Comparison of ENCODE assay signal across 1 cellular context in the genomic region with DNA sequence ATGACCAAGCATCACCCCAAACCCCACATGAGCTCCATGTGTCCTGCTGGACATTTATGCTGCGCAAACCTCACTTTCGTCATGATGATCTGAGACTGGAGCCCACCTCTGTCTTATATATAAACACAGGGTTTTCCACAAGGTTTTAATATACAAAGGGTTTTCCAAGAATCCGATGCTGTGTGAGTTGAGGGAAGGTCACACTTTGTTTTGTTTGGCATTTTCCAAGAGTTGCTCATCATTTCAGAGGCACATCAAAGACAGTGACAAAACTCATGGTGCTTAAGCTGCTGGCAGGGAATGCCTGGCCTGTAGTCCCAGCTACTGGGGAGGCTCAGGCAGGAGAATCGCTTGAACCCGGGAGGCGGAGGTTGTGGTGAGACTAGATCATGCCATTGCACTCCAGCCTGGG.
TF ChIP-seq lines count a peak whose summit lies in the region.

No MANE protein-coding gene starts in this region.

TF ChIP-seq in HepG2, 621 proteins besides CTCF, POLR2A, EP300 and RAD21:
- TF ChIP-seq, protein P1, sequence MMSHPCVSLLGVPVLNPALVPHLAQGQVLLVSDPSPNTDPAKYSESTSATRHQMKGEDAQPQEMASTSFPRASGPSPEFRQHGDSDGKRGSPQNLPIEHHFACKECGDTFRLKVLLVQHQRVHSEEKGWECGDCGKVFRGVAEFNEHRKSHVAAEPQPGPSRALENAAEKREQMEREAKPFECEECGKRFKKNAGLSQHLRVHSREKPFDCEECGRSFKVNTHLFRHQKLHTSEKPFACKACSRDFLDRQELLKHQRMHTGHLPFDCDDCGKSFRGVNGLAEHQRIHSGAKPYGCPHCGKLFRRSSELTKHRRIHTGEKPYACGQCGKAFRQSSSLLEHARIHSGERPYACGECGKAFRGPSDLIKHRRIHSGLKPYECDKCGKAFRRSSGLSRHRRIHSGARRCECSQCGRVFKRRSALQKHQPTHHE (CRISPR knock-in tag; IDR thresholded peaks at IDR 0.05; ENCODE audit: borderline replicate concordance), result no peak
- TF ChIP-seq MED8 (CRISPR knock-in tag; IDR thresholded peaks at IDR 0.05; ENCODE audit: insufficient replicate concordance), result no peak
- TF ChIP-seq, protein P2, sequence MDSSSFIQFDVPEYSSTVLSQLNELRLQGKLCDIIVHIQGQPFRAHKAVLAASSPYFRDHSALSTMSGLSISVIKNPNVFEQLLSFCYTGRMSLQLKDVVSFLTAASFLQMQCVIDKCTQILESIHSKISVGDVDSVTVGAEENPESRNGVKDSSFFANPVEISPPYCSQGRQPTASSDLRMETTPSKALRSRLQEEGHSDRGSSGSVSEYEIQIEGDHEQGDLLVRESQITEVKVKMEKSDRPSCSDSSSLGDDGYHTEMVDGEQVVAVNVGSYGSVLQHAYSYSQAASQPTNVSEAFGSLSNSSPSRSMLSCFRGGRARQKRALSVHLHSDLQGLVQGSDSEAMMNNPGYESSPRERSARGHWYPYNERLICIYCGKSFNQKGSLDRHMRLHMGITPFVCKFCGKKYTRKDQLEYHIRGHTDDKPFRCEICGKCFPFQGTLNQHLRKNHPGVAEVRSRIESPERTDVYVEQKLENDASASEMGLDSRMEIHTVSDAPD (CRISPR knock-in tag; IDR thresholded peaks at IDR 0.05), result no peak
- TF ChIP-seq FOSL2 (CRISPR knock-in tag; IDR thresholded peaks at IDR 0.05), result peak; percentile 51
- no peak for TF ChIP-seq KLF9 (CRISPR knock-in tag; IDR thresholded peaks at IDR 0.05; ENCODE audit: low read depth)
- TF ChIP-seq, protein P3, sequence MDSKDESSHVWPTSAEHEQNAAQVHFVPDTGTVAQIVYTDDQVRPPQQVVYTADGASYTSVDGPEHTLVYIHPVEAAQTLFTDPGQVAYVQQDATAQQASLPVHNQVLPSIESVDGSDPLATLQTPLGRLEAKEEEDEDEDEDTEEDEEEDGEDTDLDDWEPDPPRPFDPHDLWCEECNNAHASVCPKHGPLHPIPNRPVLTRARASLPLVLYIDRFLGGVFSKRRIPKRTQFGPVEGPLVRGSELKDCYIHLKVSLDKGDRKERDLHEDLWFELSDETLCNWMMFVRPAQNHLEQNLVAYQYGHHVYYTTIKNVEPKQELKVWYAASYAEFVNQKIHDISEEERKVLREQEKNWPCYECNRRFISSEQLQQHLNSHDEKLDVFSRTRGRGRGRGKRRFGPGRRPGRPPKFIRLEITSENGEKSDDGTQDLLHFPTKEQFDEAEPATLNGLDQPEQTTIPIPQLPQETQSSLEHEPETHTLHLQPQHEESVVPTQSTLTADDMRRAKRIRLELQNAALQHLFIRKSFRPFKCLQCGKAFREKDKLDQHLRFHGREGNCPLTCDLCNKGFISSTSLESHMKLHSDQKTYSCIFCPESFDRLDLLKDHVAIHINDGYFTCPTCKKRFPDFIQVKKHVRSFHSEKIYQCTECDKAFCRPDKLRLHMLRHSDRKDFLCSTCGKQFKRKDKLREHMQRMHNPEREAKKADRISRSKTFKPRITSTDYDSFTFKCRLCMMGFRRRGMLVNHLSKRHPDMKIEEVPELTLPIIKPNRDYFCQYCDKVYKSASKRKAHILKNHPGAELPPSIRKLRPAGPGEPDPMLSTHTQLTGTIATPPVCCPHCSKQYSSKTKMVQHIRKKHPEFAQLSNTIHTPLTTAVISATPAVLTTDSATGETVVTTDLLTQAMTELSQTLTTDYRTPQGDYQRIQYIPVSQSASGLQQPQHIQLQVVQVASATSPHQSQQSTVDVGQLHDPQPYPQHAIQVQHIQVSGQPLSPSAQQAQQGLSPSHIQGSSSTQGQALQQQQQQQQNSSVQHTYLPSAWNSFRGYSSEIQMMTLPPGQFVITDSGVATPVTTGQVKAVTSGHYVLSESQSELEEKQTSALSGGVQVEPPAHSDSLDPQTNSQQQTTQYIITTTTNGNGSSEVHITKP (CRISPR knock-in tag; IDR thresholded peaks at IDR 0.05; ENCODE audit: low read depth), result no peak
- TF ChIP-seq, protein P4, sequence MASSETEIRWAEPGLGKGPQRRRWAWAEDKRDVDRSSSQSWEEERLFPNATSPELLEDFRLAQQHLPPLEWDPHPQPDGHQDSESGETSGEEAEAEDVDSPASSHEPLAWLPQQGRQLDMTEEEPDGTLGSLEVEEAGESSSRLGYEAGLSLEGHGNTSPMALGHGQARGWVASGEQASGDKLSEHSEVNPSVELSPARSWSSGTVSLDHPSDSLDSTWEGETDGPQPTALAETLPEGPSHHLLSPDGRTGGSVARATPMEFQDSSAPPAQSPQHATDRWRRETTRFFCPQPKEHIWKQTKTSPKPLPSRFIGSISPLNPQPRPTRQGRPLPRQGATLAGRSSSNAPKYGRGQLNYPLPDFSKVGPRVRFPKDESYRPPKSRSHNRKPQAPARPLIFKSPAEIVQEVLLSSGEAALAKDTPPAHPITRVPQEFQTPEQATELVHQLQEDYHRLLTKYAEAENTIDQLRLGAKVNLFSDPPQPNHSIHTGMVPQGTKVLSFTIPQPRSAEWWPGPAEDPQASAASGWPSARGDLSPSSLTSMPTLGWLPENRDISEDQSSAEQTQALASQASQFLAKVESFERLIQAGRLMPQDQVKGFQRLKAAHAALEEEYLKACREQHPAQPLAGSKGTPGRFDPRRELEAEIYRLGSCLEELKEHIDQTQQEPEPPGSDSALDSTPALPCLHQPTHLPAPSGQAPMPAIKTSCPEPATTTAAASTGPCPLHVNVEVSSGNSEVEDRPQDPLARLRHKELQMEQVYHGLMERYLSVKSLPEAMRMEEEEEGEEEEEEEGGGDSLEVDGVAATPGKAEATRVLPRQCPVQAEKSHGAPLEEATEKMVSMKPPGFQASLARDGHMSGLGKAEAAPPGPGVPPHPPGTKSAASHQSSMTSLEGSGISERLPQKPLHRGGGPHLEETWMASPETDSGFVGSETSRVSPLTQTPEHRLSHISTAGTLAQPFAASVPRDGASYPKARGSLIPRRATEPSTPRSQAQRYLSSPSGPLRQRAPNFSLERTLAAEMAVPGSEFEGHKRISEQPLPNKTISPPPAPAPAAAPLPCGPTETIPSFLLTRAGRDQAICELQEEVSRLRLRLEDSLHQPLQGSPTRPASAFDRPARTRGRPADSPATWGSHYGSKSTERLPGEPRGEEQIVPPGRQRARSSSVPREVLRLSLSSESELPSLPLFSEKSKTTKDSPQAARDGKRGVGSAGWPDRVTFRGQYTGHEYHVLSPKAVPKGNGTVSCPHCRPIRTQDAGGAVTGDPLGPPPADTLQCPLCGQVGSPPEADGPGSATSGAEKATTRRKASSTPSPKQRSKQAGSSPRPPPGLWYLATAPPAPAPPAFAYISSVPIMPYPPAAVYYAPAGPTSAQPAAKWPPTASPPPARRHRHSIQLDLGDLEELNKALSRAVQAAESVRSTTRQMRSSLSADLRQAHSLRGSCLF (CRISPR knock-in tag; IDR thresholded peaks at IDR 0.05; ENCODE audit: borderline replicate concordance), result no peak
- TF ChIP-seq, protein P5, sequence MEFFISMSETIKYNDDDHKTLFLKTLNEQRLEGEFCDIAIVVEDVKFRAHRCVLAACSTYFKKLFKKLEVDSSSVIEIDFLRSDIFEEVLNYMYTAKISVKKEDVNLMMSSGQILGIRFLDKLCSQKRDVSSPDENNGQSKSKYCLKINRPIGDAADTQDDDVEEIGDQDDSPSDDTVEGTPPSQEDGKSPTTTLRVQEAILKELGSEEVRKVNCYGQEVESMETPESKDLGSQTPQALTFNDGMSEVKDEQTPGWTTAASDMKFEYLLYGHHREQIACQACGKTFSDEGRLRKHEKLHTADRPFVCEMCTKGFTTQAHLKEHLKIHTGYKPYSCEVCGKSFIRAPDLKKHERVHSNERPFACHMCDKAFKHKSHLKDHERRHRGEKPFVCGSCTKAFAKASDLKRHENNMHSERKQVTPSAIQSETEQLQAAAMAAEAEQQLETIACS (CRISPR knock-in tag; IDR thresholded peaks at IDR 0.05), result no peak
- peak; percentile 40 for TF ChIP-seq RARA (CRISPR knock-in tag; IDR thresholded peaks at IDR 0.05)
- no peak for TF ChIP-seq KLF16 (CRISPR knock-in tag; IDR thresholded peaks at IDR 0.05)
- no peak for TF ChIP-seq ZNF607 (CRISPR knock-in tag; IDR thresholded peaks at IDR 0.05; ENCODE audit: borderline replicate concordance)
- peak; percentile 44; the same call in 1 of the 2 replicates for TF ChIP-seq BCL6 (CRISPR knock-in tag; IDR thresholded peaks at IDR 0.05)
- TF ChIP-seq, protein P6, sequence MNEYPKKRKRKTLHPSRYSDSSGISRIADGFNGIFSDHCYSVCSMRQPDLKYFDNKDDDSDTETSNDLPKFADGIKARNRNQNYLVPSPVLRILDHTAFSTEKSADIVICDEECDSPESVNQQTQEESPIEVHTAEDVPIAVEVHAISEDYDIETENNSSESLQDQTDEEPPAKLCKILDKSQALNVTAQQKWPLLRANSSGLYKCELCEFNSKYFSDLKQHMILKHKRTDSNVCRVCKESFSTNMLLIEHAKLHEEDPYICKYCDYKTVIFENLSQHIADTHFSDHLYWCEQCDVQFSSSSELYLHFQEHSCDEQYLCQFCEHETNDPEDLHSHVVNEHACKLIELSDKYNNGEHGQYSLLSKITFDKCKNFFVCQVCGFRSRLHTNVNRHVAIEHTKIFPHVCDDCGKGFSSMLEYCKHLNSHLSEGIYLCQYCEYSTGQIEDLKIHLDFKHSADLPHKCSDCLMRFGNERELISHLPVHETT (CRISPR knock-in tag; conservative IDR thresholded peaks at IDR 0.05), result no peak
- no peak for TF ChIP-seq ZNF546 (CRISPR knock-in tag; conservative IDR thresholded peaks at IDR 0.05)
- no peak for TF ChIP-seq PRMT3 (CRISPR knock-in tag; IDR thresholded peaks at IDR 0.05; ENCODE audit: borderline replicate concordance, low read depth)
- TF ChIP-seq NBN (conservative IDR thresholded peaks at IDR 0.05), result no peak
- no peak for TF ChIP-seq ZNF550 (CRISPR knock-in tag; IDR thresholded peaks at IDR 0.05; ENCODE audit: borderline replicate concordance)
- no peak for TF ChIP-seq MEIS1 (CRISPR knock-in tag; IDR thresholded peaks at IDR 0.05; ENCODE audit: borderline replicate concordance)
- no peak for TF ChIP-seq ELF1 (CRISPR knock-in tag; IDR thresholded peaks at IDR 0.05)
